ENCODE assay signal across 8 cellular contexts in genomic region chr3:98612587-98612986, GRCh38.
DNase-seq lines count a peak whose midpoint lies in the region; ATAC-seq and TF ChIP-seq lines count a peak whose summit lies in the region.

No MANE protein-coding gene starts in this region.

- peak; percentile 47 for ATAC-seq in GM19467 (IDR thresholded peaks at IDR 0.05; ENCODE audit: unreplicated experiment)
- ATAC-seq in HG03558 (IDR thresholded peaks at IDR 0.05; ENCODE audit: extremely low read depth, unreplicated experiment) = peak; percentile 39
- ATAC-seq in GM19452 (IDR thresholded peaks at IDR 0.05; ENCODE audit: unreplicated experiment) = no peak

- CTCF ChIA-PET in HEK293T (lab: Yijun Ruan, JAX) = no interaction called here

- POLR2A ChIA-PET in HEK293T (lab: Yijun Ruan, JAX) = no interaction called here

- no peak overlapping the region for H3K4me3 ChIP-seq in fibroblast of pulmonary artery (replicated peaks; ENCODE audit: low read depth, low read length)

- peak; percentile 5 for TF ChIP-seq CTCF in fibroblast of pulmonary artery (IDR thresholded peaks at IDR 0.05; ENCODE audit: low read length, missing control alignments)

- DNase-seq in ELF-1 (ENCODE audit: low read depth, low spot score) = peak; percentile 76
- DNase-seq in fibroblast of pulmonary artery (ENCODE audit: low read depth) = peak; percentile 11
- DNase-seq in AG08396 (ENCODE audit: low spot score) = no peak
- no peak for DNase-seq in T-helper 9 cell
- no peak for DNase-seq in HEK293T (ENCODE audit: extremely low spot score)

TF ChIP-seq in HEK293T, 16 proteins besides CTCF, POLR2A, EP300 and RAD21:
- no peak for TF ChIP-seq FOXK2 (IDR thresholded peaks at IDR 0.05)
- TF ChIP-seq FOXM1 (IDR thresholded peaks at IDR 0.05; ENCODE audit: borderline replicate concordance) = no peak
- no peak for TF ChIP-seq TARDBP (IDR thresholded peaks at IDR 0.05)
- no peak for TF ChIP-seq ZNF384 (IDR thresholded peaks at IDR 0.05)
- TF ChIP-seq ARNT (IDR thresholded peaks at IDR 0.05) = no peak
- no peak for TF ChIP-seq SUZ12 (IDR thresholded peaks at IDR 0.05)
- no peak for TF ChIP-seq NFRKB (IDR thresholded peaks at IDR 0.05)
- no peak for TF ChIP-seq SP1 (IDR thresholded peaks at IDR 0.05)

Comparison
In these comparisons a context has a peak if more than half of its experiments do, and no peak if none do; other contexts are left out.
1. DNase-seq: peak in ELF-1 (single experiment) and fibroblast of pulmonary artery (single experiment); none in AG08396 (single experiment), T-helper 9 cell (single experiment) and HEK293T (single experiment).